Comparison of ENCODE assay signal across 30 cellular contexts in the genomic region with DNA sequence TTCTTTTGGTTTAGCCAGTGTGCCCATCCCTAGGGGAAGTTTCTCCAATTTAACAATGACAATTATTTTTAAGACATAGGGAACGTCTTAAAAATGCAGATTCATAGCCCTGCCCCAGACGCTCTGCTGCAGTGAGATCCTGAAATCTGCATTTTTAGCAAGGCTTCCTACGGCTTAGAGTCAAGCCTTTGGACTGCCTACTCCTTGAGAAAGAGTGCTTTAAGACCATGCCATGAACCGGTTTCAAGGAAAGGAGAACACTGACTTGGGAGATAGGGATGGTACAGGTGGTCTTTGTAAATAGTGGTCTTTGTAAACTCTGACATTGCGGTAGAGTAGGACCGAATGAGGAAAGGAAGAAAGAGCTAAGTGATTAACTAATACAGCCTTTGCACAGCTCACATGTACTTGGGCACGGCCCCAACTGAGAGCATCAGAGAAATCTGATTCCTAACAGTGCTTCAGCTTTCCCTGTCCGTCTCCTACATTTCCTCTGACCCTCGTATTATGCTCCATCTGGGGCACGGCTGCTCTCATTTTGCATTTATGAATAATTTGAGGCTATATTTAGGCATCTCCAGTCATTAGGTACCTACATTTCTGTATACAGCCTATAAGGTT.
"Had no signal": no experiment of that assay in that cellular context is flagged by ENCODE, and none has a peak within 500 bp of the region (broad histone marks: within the 10 kb centered on the region; RNA-seq: fewer than 3 reads in every experiment).

No MANE protein-coding gene starts in this region.

- DNase-seq: activated CD4-positive, alpha-beta T cell treated with anti-CD3 and anti-CD28 coated beads, Interleukin-2, amount 10 ng/mL, durations not matched to agents 7 days and 5 days; activated CD4-positive, CD25-positive, alpha-beta regulatory T cell treated with anti-CD3 and anti-CD28 coated beads, Interleukin-2, amount 50 U/mL, for 72 hours; activated CD8-positive, alpha-beta memory T cell treated with anti-CD3 and anti-CD28 coated beads, Interleukin-2, amount 10 ng/mL, durations not matched to agents 7 days and 5 days; activated CD8-positive, alpha-beta T cell treated with anti-CD3 and anti-CD28 coated beads for 36 hours; activated gamma-delta T cell treated with Interleukin-2 at 50 U/mL for 16 hours; activated T-cell treated with anti-CD3 and anti-CD28 coated beads, Interleukin-2, amount 50 U/mL, for 1 hour; colonic mucosa; dorsolateral prefrontal cortex; effector memory CD8-positive, alpha-beta T cell; heart right ventricle; immature natural killer cell; midbrain; natural killer cell; right lobe of liver; small intestine; stimulated activated CD4-positive, alpha-beta T cell treated with anti-CD3 and anti-CD28 coated beads, Interleukin-2, amount 100 ng/mL, for 24 hours; stomach; T-cell; transverse colon had no signal

- ATAC-seq: activated CD8-positive, alpha-beta memory T cell treated with anti-CD3 and anti-CD28 coated beads, Interleukin-2, amount 10 ng/mL, durations not matched to agents 7 days and 5 days; activated CD8-positive, alpha-beta T cell treated with anti-CD3 and anti-CD28 coated beads for 36 hours; activated naive CD4-positive, alpha-beta T cell treated with anti-CD3 and anti-CD28 coated beads, Interleukin-2, amount 50 U/mL, for 72 hours; effector memory CD8-positive, alpha-beta T cell; esophagus mucosa; heart right ventricle; natural killer cell; right lobe of liver; stimulated activated effector memory CD8-positive, alpha-beta T cell treated with anti-CD3 and anti-CD28 coated beads, Interleukin-12 subunit alpha, Interleukin-12 subunit beta, amount 100 ng/mL, for 72 hours; T-cell had no signal

- H3K36me3 ChIP-seq: ascending aorta, breast epithelium, colonic mucosa, heart right ventricle, neutrophil, right lobe of liver, stomach, suprapubic skin, transverse colon had no signal

- H3K9me3 ChIP-seq: ascending aorta, breast epithelium, colonic mucosa, heart right ventricle, neutrophil, right lobe of liver, stomach, suprapubic skin, transverse colon had no signal

- H3K4me3 Mint-ChIP-seq: activated CD4-positive, alpha-beta T cell treated with anti-CD3 and anti-CD28 coated beads, Interleukin-2, amount 10 ng/mL, durations not matched to agents 7 days and 5 days; activated CD8-positive, alpha-beta memory T cell treated with anti-CD3 and anti-CD28 coated beads, Interleukin-2, amount 10 ng/mL, durations not matched to agents 7 days and 5 days; activated CD8-positive, alpha-beta T cell treated with anti-CD3 and anti-CD28 coated beads for 36 hours; effector memory CD8-positive, alpha-beta T cell; immature natural killer cell; natural killer cell; stimulated activated effector memory CD8-positive, alpha-beta T cell treated with anti-CD3 and anti-CD28 coated beads, Interleukin-12 subunit alpha, Interleukin-12 subunit beta, amount 100 ng/mL, for 72 hours; T-cell; T-helper 2 cell treated with Interferon-gamma antibody and Interleukin-4, amounts not matched to agents 5 μg/mL and 100 μg/mL, for 36 hours had no signal

- FAIRE-seq: endothelial cell of umbilical vein, small intestine, urothelium cell line had no signal

- H3K4me1 ChIP-seq: breast epithelium, colonic mucosa, right lobe of liver had no signal

- H3K27me3 Mint-ChIP-seq: activated CD4-positive, alpha-beta T cell treated with anti-CD3 and anti-CD28 coated beads, Interleukin-2, amount 10 ng/mL, durations not matched to agents 7 days and 5 days; activated CD8-positive, alpha-beta memory T cell treated with anti-CD3 and anti-CD28 coated beads, Interleukin-2, amount 10 ng/mL, durations not matched to agents 7 days and 5 days; activated CD8-positive, alpha-beta T cell treated with anti-CD3 and anti-CD28 coated beads for 36 hours had no signal

- H3K27ac Mint-ChIP-seq: activated CD4-positive, alpha-beta T cell treated with anti-CD3 and anti-CD28 coated beads, Interleukin-2, amount 10 ng/mL, durations not matched to agents 7 days and 5 days; activated CD8-positive, alpha-beta memory T cell treated with anti-CD3 and anti-CD28 coated beads, Interleukin-2, amount 10 ng/mL, durations not matched to agents 7 days and 5 days; activated CD8-positive, alpha-beta T cell treated with anti-CD3 and anti-CD28 coated beads for 36 hours; activated naive CD4-positive, alpha-beta T cell treated with anti-CD3 and anti-CD28 coated beads, Interleukin-2, amount 50 U/mL, for 72 hours; effector memory CD8-positive, alpha-beta T cell; immature natural killer cell; natural killer cell; stimulated activated effector memory CD8-positive, alpha-beta T cell treated with anti-CD3 and anti-CD28 coated beads, Interleukin-12 subunit alpha, Interleukin-12 subunit beta, amount 100 ng/mL, for 72 hours; T-cell; T-helper 2 cell treated with Interferon-gamma antibody and Interleukin-4, amounts not matched to agents 5 μg/mL and 100 μg/mL, for 36 hours had no signal

- H3K9me3 Mint-ChIP-seq: activated CD4-positive, alpha-beta T cell treated with anti-CD3 and anti-CD28 coated beads, Interleukin-2, amount 10 ng/mL, durations not matched to agents 7 days and 5 days; activated CD8-positive, alpha-beta T cell treated with anti-CD3 and anti-CD28 coated beads for 36 hours; effector memory CD8-positive, alpha-beta T cell; natural killer cell; stimulated activated effector memory CD8-positive, alpha-beta T cell treated with anti-CD3 and anti-CD28 coated beads, Interleukin-12 subunit alpha, Interleukin-12 subunit beta, amount 100 ng/mL, for 72 hours; T-cell; T-helper 2 cell treated with Interferon-gamma antibody and Interleukin-4, amounts not matched to agents 5 μg/mL and 100 μg/mL, for 36 hours had no signal

- H3K36me3 Mint-ChIP-seq: activated CD8-positive, alpha-beta memory T cell treated with anti-CD3 and anti-CD28 coated beads, Interleukin-2, amount 10 ng/mL, durations not matched to agents 7 days and 5 days; activated naive CD4-positive, alpha-beta T cell treated with anti-CD3 and anti-CD28 coated beads, Interleukin-2, amount 50 U/mL, for 72 hours; immature natural killer cell; natural killer cell; stimulated activated effector memory CD8-positive, alpha-beta T cell treated with anti-CD3 and anti-CD28 coated beads, Interleukin-12 subunit alpha, Interleukin-12 subunit beta, amount 100 ng/mL, for 72 hours; T-cell had no signal

- H3K27ac ChIP-seq: ascending aorta, breast epithelium, colonic mucosa, dorsolateral prefrontal cortex, heart right ventricle, neutrophil, right lobe of liver, stomach, suprapubic skin, transverse colon, VCaP had no signal

- H3K4me3 ChIP-seq: ascending aorta, breast epithelium, colonic mucosa, dorsolateral prefrontal cortex, heart right ventricle, right lobe of liver, stomach, suprapubic skin, transverse colon had no signal

- H3K27me3 ChIP-seq: ascending aorta, breast epithelium, colonic mucosa, heart right ventricle, neutrophil, right lobe of liver, stomach, suprapubic skin, transverse colon had no signal

- H3K4me1 Mint-ChIP-seq: immature natural killer cell, natural killer cell had no signal
